In genomic region chr1:1533176-1533893, GRCh38 we compare ENCODE assay signal across 2 cellular contexts. TPM values are rescaled to one million over a fixed set of nuclear protein-coding genes. Genes with fewer than 3 reads are reported as not detected.
"Had no signal": no experiment of that assay in that cellular context is flagged by ENCODE, and none has a peak within 500 bp of the region (broad histone marks: within the 10 kb centered on the region; RNA-seq: fewer than 3 reads in every experiment).

No MANE protein-coding gene starts in this region.

RNA-seq across cellular contexts. Expression of gene TMEM240, which starts 7.1 kb away (rescaled TPM):
- total RNA-seq: activated CD4-positive, alpha-beta T cell treated with anti-CD3 and anti-CD28 coated beads, Interleukin-2, amount 10 ng/mL, durations not matched to agents 24 days and 14 days; ascending aorta had no signal
